ENCODE assay signal across 8 cellular contexts in the genomic region with DNA sequence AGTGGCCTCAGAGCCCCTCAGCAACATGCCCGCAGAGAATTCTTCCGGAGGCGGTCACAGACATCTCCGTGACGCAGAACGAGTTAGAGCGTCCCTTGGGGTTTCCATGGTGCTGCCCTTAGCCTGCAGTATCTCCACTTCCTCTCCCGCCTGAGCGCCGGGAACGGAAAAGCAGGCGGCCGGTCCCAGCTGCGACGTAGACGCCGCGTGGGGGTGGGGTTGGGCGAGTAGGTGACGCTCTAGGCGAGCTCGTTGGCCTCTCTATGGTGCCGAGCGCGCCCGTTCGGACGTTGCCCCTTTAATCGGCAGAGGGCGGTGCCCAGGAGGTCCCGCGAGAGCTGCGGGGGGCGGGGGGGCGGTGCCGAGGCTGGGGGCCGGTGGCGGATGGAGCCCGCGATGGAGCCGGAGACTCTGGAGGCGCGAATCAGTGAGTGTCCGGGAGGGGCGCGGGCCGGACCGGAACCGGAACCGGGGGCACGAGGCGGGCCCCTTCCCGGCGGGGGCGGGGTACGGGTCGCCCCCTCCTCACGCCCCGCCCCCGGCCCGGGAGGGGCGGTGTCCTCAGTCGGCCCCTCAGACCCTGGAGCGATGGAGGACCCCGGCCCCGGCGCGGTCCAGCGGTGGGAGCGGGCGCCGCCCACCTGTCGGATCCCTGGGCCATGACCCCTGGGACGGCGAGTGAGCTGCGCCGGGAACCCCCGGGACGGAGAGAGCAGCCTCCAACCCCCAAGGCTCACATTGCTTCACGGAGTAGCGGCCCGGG.
DNase-seq lines count a peak whose midpoint lies in the region; ATAC-seq and FAIRE-seq lines count a peak whose summit lies in the region.

A gene with protein sequence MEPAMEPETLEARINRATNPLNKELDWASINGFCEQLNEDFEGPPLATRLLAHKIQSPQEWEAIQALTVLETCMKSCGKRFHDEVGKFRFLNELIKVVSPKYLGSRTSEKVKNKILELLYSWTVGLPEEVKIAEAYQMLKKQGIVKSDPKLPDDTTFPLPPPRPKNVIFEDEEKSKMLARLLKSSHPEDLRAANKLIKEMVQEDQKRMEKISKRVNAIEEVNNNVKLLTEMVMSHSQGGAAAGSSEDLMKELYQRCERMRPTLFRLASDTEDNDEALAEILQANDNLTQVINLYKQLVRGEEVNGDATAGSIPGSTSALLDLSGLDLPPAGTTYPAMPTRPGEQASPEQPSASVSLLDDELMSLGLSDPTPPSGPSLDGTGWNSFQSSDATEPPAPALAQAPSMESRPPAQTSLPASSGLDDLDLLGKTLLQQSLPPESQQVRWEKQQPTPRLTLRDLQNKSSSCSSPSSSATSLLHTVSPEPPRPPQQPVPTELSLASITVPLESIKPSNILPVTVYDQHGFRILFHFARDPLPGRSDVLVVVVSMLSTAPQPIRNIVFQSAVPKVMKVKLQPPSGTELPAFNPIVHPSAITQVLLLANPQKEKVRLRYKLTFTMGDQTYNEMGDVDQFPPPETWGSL (plus strand): TSS at position 358 of the 763 bp plus-strand sequence. CDS start 27 bp downstream, at position 385.

- no peak for FAIRE-seq in HTR-8/SVneo (lab: Jason Lieb, UNC)

- DNase-seq in COLO829 (ENCODE audit: low spot score) (peak; percentile 99), HTR-8/SVneo (ENCODE audit: insufficient read length, low spot score) (peak; percentile 80), NOMO-1 treated with DMSO at 0.1 percent for 48 hours (lab: John Stamatoyannopoulos, UW; ENCODE audit: unreplicated experiment) (peak; percentile 99), medulla oblongata (ENCODE audit: extremely low spot score) (peak; percentile 98)
- peak; percentile 89 to 93 for DNase-seq in activated CD8-positive, alpha-beta memory T cell treated with anti-CD3 and anti-CD28 coated beads for 4 hours (ENCODE audit: low read depth in 2 of 2)
- DNase-seq in effector memory CD4-positive, alpha-beta T cell: peak; percentile 96 to 98 (median 96)
- peak; percentile 88 to 95 (median 93) for DNase-seq in stimulated activated CD4-positive, alpha-beta T cell treated with anti-CD3 and anti-CD28 coated beads, TNF-alpha, amount 100 ng/mL, for 48 hours (ENCODE audit: low read depth in 3 of 3)

- H3K27me3 ChIP-seq in effector memory CD4-positive, alpha-beta T cell (replicated peaks; ENCODE audit: control insufficient read depth, insufficient read depth, low read length, poor library complexity, severe bottlenecking): no peaks in the 10 kb centered on the region

- no peaks in the 10 kb centered on the region for H3K9me3 ChIP-seq in effector memory CD4-positive, alpha-beta T cell (ENCODE audit: control insufficient read depth, low read length)

- peaks cover under 1% of the 10 kb centered on the region for H3K36me3 ChIP-seq in effector memory CD4-positive, alpha-beta T cell (ENCODE audit: control insufficient read depth, insufficient read depth, low read length)

- peaks cover 40% of the 10 kb centered on the region for H3K4me1 ChIP-seq in effector memory CD4-positive, alpha-beta T cell (ENCODE audit: control insufficient read depth, insufficient read depth, low read length, poor library complexity, severe bottlenecking)

- peak; percentile 65 for ATAC-seq in GM21367 (IDR thresholded peaks at IDR 0.05; ENCODE audit: unreplicated experiment)

- peak within 1 kb of the TSS; percentile 88 for H3K27ac ChIP-seq in effector memory CD4-positive, alpha-beta T cell (ENCODE audit: insufficient read depth, low read length, poor library complexity, severe bottlenecking)

- peak within 1 kb of the TSS; percentile 71 for H3K4me3 ChIP-seq in effector memory CD4-positive, alpha-beta T cell (ENCODE audit: insufficient read depth, low read depth, low read length, poor library complexity, severe bottlenecking)

Comparison
In these comparisons a context has a peak if more than half of its experiments do, and no peak if none do; other contexts are left out.
1. Peak in every context shown above with its lines: DNase-seq, ATAC-seq, H3K4me3 ChIP-seq and H3K27ac ChIP-seq.